Comparison of ENCODE assay signal across 18 cellular contexts in the genomic region with DNA sequence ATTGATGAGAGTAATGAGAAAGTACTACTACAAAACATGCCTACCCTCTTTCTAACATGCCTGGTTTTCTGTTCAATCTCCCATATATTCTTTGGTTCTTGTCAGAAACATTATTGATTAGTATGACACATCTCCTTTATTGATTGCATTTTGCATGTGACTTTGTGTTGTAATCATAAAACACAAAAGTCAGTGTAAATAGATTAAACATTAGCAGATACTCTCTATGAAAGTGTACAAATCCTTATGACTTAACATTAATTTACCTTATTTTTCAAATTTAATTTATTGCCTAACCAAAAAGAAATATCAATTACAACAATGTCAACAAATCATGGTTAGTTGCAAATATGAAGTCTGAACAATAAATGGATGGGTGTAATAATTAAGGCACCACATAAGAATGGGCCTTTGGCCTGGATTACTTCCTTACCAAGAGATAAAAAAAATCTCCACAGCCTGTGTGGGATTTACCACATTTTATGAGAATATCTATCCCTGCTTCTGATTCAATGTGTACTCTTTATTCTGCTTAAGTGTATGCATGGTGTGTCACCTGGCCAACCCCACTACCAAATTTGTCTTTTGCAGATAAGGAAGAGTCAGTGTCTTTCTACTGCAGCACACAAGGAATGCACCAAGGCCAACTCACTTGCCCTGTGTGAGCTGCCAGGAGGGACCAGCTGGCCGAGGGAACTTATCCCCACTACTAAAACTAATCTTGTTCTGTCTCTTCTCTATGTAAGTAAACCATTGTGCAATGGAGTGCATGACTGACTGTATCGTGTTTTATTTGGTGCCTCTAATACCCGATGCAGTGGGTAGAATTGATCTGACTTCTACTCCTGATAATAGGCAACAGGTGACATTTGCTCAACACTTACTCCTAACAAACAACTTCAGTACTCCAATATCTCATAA.
"Had no signal": no experiment of that assay in that cellular context is flagged by ENCODE, and none has a peak within 500 bp of the region (broad histone marks: within the 10 kb centered on the region; RNA-seq: fewer than 3 reads in every experiment).

No MANE protein-coding gene starts in this region.

- DNase-seq: MV-4-11, NCI-H1048, NCI-H1105, NCI-H146, NCI-H1694 treated with DMSO at 0.1 percent for 48 hours, NCI-H1930, NCI-H2081, NCI-H2107, NCI-H2227 treated with DMSO at 0.1 percent for 48 hours, NCI-H526, SHP77, SK-N-SH, T-helper 1 cell, T-helper 17 cell had no signal

- H3K4me3 ChIP-seq: K562 had no signal

- H3K9me2 ChIP-seq: SK-N-SH had no signal

- H3K27ac ChIP-seq: KMS-11, RWPE1 had no signal

- H3K4me2 ChIP-seq: KMS-11, SK-N-SH had no signal

- FAIRE-seq: K562 had no signal

- ATAC-seq: K562, Panc1, T-helper 17 cell had no signal

- H3K9me3 ChIP-seq: SK-N-SH had no signal

- H3K9ac ChIP-seq: KMS-11, SK-N-SH had no signal
